ENCODE assay signal across 8 cellular contexts in the genomic region with DNA sequence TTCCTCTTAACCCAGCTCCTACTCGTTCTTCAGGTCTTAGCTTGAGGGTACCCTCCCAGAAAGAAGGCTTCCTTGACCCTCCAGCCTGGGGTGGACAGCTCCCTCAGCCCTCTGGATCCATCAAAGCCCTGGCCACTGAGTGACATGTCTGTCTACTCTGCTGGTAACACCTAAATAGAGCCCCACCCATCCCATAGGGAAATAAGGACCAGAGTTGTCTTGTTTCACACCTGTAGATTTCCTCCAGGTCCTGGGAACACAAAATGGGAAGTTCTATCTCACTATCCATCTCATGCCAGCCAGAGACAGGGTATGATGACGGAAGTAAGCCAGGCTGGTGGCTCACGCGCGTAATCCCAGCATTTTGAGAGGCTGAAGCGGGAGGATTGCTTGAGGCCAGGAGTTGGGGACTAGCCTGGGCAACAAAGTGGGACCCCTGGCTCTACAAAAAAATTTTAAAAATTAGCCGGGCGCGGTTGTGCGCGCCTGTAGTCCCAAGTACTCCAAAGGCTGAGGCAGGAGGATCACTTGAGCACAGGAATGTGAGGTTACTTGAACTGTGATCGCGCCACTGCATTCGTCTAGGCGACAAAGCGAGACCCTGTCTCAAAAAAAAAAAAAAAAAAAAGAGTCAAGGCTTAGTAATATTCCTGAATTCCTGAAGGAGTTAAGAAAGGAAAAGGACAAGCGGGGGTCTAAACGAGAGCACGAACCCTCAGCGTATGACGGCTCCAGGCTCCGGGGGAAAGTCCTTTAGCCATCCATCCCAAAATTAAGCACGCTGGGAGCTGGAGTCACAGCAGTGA. TPM values are rescaled to one million over a fixed set of nuclear protein-coding genes. Genes with fewer than 3 reads are reported as not detected.
DNase-seq lines count a peak whose midpoint lies in the region; ATAC-seq and TF ChIP-seq lines count a peak whose summit lies in the region.

No MANE protein-coding gene starts in this region.

- H3K4me3 Mint-ChIP-seq in endothelial cell (ENCODE audit: unreplicated experiment) = peak overlapping the region; percentile 98
- H3K4me3 Mint-ChIP-seq in natural killer cell = peak overlapping the region; percentile 96

- H3K27me3 Mint-ChIP-seq in endothelial cell (ENCODE audit: unreplicated experiment) = peaks cover 21% of the 10 kb centered on the region
- H3K27me3 Mint-ChIP-seq in natural killer cell (ENCODE audit: low read depth in 2 of 2) = no peaks in the 10 kb centered on the region

- peak overlapping the region; percentile 79 for H3K4me3 ChIP-seq in SJSA1

- H3K4me1 Mint-ChIP-seq in endothelial cell (ENCODE audit: unreplicated experiment) (peaks cover 55% of the 10 kb centered on the region), natural killer cell (peaks cover 78 to 81% of the 10 kb centered on the region in 2 donors)

- peaks cover 81% of the 10 kb centered on the region for H3K36me3 ChIP-seq in SJSA1

- peak overlapping the region; percentile 85 for H3K27ac Mint-ChIP-seq in endothelial cell (ENCODE audit: unreplicated experiment)
- H3K27ac Mint-ChIP-seq in natural killer cell = peak overlapping the region; percentile 91 to 94

- peaks cover 38% of the 10 kb centered on the region for H3K36me3 Mint-ChIP-seq in endothelial cell (ENCODE audit: low read depth, unreplicated experiment)
- peaks cover 8% of the 10 kb centered on the region for H3K36me3 Mint-ChIP-seq in natural killer cell

- peak overlapping the region; percentile 83 for H3K27ac ChIP-seq in SJSA1

- ATAC-seq in GM21423 (IDR thresholded peaks at IDR 0.05; ENCODE audit: unreplicated experiment) (peak; percentile 4), natural killer cell (no peak), GM21390 (IDR thresholded peaks at IDR 0.05; ENCODE audit: unreplicated experiment) (no peak), HG03342 (IDR thresholded peaks at IDR 0.05; ENCODE audit: unreplicated experiment) (no peak)

- intact Hi-C loops in natural killer cell (cut with micrococcal nuclease) = loop anchor here (2.0 to 10.0 kb wide), 4 partner anchors 21 to 647 kb away; a partner anchor contains a TSS

- peaks cover 23% of the 10 kb centered on the region for H3K4me1 ChIP-seq in SJSA1 (replicated peaks)

- no peak for TF ChIP-seq CTCF in endothelial cell (IDR thresholded peaks at IDR 0.05; ENCODE audit: unreplicated experiment)
- TF ChIP-seq CTCF in natural killer cell (IDR thresholded peaks at IDR 0.05) = no peak

- no peaks in the 10 kb centered on the region for H3K9me3 Mint-ChIP-seq in endothelial cell (ENCODE audit: unreplicated experiment)
- no peaks in the 10 kb centered on the region for H3K9me3 Mint-ChIP-seq in natural killer cell

- DNase-seq in SJSA1 (ENCODE audit: low read depth in 1 of 2, low spot score in 2 of 2) (no peak), endothelial cell (ENCODE audit: low spot score) (no peak), natural killer cell (peak; percentile 19), NCI-H128 (lab: John Stamatoyannopoulos, UW; ENCODE audit: unreplicated experiment) (no peak), T1000 (lab: John Stamatoyannopoulos, UW) (no peak)

- no peaks in the 10 kb centered on the region for H3K9me3 ChIP-seq in SJSA1 (replicated peaks)

- no peaks in the 10 kb centered on the region for H3K27me3 ChIP-seq in SJSA1 (replicated peaks)

RNA-seq across cellular contexts. Expression of a gene that starts 0.5 kb away (rescaled TPM):
- 6.0 and 10.7 TPM in 2 replicates for total RNA-seq in SJSA1 (2014; rRNA removed; shearing (Covaris generic))
- 28.6 TPM for total RNA-seq in endothelial cell (ENCODE audit: unreplicated experiment)
- total RNA-seq in natural killer cell = 10 to 100 TPM; 41.1 to 44.3 (median 44.0) TPM

RNA-seq across cellular contexts. Expression of a gene that starts 44.3 kb away (rescaled TPM):
- total RNA-seq in SJSA1 (2014; rRNA removed; shearing (Covaris generic)) = 16.4 and 17.4 TPM in 2 replicates
- total RNA-seq in endothelial cell (ENCODE audit: unreplicated experiment) = 193 TPM
- total RNA-seq in natural killer cell = 100 to 1,000 TPM; 682 to 761 (median 729) TPM

RNA-seq across cellular contexts. Expression of a gene that starts 45.3 kb away (rescaled TPM):
- total RNA-seq in SJSA1 (2014; rRNA removed; shearing (Covaris generic)) = 147 and 162 TPM in 2 replicates
- total RNA-seq in endothelial cell (ENCODE audit: unreplicated experiment) (259 TPM), natural killer cell (100 to 1,000 TPM; 279 to 360 (median 315) TPM)

RNA-seq across cellular contexts. Expression of a gene that starts 54.5 kb away (rescaled TPM):
- 3.3 and 10.7 TPM in 2 replicates for total RNA-seq in SJSA1 (2014; rRNA removed; shearing (Covaris generic))
- 6.8 TPM for total RNA-seq in endothelial cell (ENCODE audit: unreplicated experiment)
- total RNA-seq in natural killer cell = 10 to 100 TPM; 18.1 to 22.2 (median 18.7) TPM

Comparison
In these comparisons a context has a peak if more than half of its experiments do, and no peak if none do; other contexts are left out.
1. RNA of a gene that starts 44.3 kb away (total RNA-seq): 682 to 761 TPM in natural killer cell and 193 TPM in endothelial cell (single experiment); 16.4 to 17.4 TPM in SJSA1; every median in the first group is over 10 times any median in the second.